Comparison of ENCODE assay signal across 29 cellular contexts in genomic region chr9:35795701-35796100, GRCh38. TPM values are rescaled to one million over a fixed set of nuclear protein-coding genes. Genes with fewer than 3 reads are reported as not detected.
DNase-seq lines count a peak whose midpoint lies in the region; ATAC-seq and TF ChIP-seq lines count a peak whose summit lies in the region.
"Had no signal": no experiment of that assay in that cellular context is flagged by ENCODE, and none has a peak within 500 bp of the region (broad histone marks: within the 10 kb centered on the region; RNA-seq: fewer than 3 reads in every experiment).

No MANE protein-coding gene starts in this region.

- CTCF ChIA-PET in PC-3 (lab: Charles Lee), result interaction anchor here (1.0 kb wide), 1 partner anchor 87 kb away, joined by 3 read pairs; no protein-coding TSS in a partner anchor

- H3K4me2 ChIP-seq in PC-3 (ENCODE audit: low read length), result peak overlapping the region; percentile 47

- H3K4me3 ChIP-seq in PC-3 (ENCODE audit: low read length), result no peak overlapping the region
- H3K4me3 ChIP-seq: right lobe of liver, upper lobe of left lung had no signal

- H3K36me3 ChIP-seq in PC-3 (ENCODE audit: low read depth, low read length), result no peaks in the 10 kb centered on the region

- ATAC-seq in PC-3, result peak; percentile 77
- ATAC-seq: activated CD8-positive, alpha-beta memory T cell treated with anti-CD3 and anti-CD28 coated beads, Interleukin-2, amount 10 ng/mL, durations not matched to agents 7 days and 5 days; T-helper 17 cell had no signal

- no peaks in the 10 kb centered on the region for H3K9me2 ChIP-seq in PC-3 (replicated peaks; ENCODE audit: low read length)

- no peak overlapping the region for H2AFZ ChIP-seq in PC-3 (ENCODE audit: low read length)
- H2AFZ ChIP-seq: parathyroid adenoma had no signal

- no peak overlapping the region for H3K9ac ChIP-seq in PC-3 (ENCODE audit: low read length)
- H3K9ac ChIP-seq: parathyroid adenoma had no signal

- H3K27ac ChIP-seq in PC-3 (ENCODE audit: low read length), result peak overlapping the region; percentile 60
- H3K27ac ChIP-seq: ascending aorta, parathyroid adenoma, right lobe of liver had no signal

- H3K36me3 Mint-ChIP-seq in glutamatergic neuron (ENCODE audit: unreplicated experiment), result peaks cover 18% of the 10 kb centered on the region
- H3K36me3 Mint-ChIP-seq: activated CD8-positive, alpha-beta memory T cell treated with anti-CD3 and anti-CD28 coated beads, Interleukin-2, amount 10 ng/mL, durations not matched to agents 7 days and 5 days had no signal

- peak overlapping the region; percentile 92 for H3K4me3 Mint-ChIP-seq in glutamatergic neuron (ENCODE audit: unreplicated experiment)
- H3K4me3 Mint-ChIP-seq: activated CD8-positive, alpha-beta memory T cell treated with anti-CD3 and anti-CD28 coated beads, Interleukin-2, amount 10 ng/mL, durations not matched to agents 7 days and 5 days; activated naive CD4-positive, alpha-beta T cell treated with anti-CD3 and anti-CD28 coated beads, Interleukin-2, amount 50 U/mL, for 24 hours; central memory CD8-positive, alpha-beta T cell; nephron progenitor cell; T-helper 17 cell had no signal

- no TSS peak for BruUV-seq in PC-3 (replicated peaks; lab: Mats Ljungman, UMichigan)

- intact Hi-C loops in PC-3 (cut with micrococcal nuclease), result loop anchor here (1.0 to 10.0 kb wide), 2 partner anchors 20 to 141 kb away; partner anchors contain the start of genes CCDC107, HINT2, RMRP and SIT1

- H3K27ac Mint-ChIP-seq in glutamatergic neuron (ENCODE audit: unreplicated experiment), result peak overlapping the region; percentile 69
- H3K27ac Mint-ChIP-seq: activated CD8-positive, alpha-beta memory T cell treated with anti-CD3 and anti-CD28 coated beads, Interleukin-2, amount 10 ng/mL, durations not matched to agents 7 days and 5 days; activated naive CD4-positive, alpha-beta T cell treated with anti-CD3 and anti-CD28 coated beads, Interleukin-2, amount 50 U/mL, for 24 hours; T-helper 17 cell had no signal

- H3K9me3 ChIP-seq in PC-3 (ENCODE audit: low read length), result no peaks in the 10 kb centered on the region
- H3K9me3 ChIP-seq: ascending aorta, right lobe of liver, upper lobe of left lung had no signal

- DNase-seq in A172 (ENCODE audit: low spot score), result peak; percentile 58
- DNase-seq in PC-3, result peak; percentile 67
- DNase-seq in glutamatergic neuron, result no peak
- DNase-seq in GM03348 (ENCODE audit: low spot score), result no peak
- no peak for DNase-seq in SIG-M5 (lab: John Stamatoyannopoulos, UW)
- no peak for DNase-seq in SKM-1 treated with dmso at 0.1 percent for 144 hours (lab: John Stamatoyannopoulos, UW; ENCODE audit: unreplicated experiment)
- DNase-seq: activated CD4-positive, alpha-beta T cell treated with anti-CD3 and anti-CD28 coated beads for 4 hours; activated CD8-positive, alpha-beta memory T cell treated with anti-CD3 and anti-CD28 coated beads, Interleukin-2, amount 10 ng/mL, durations not matched to agents 7 days and 5 days; COR-L47; DMS79 treated with DMSO at 0.1 percent for 48 hours; hippocampal formation; NCI-H1092 treated with DMSO at 0.1 percent for 48 hours; NCI-H2081; NCI-H446; nephron progenitor cell; right lobe of liver; stimulated activated CD4-positive, alpha-beta T cell treated with anti-CD3 and anti-CD28 coated beads, Interleukin-15, amount 100 ng/mL, for 24 hours; T-helper 17 cell; upper lobe of left lung had no signal

- H3F3A ChIP-seq in PC-3 (ENCODE audit: low read length, unreplicated experiment), result peaks cover 7% of the 10 kb centered on the region

- peaks cover 26% of the 10 kb centered on the region for H3K9me3 Mint-ChIP-seq in glutamatergic neuron (ENCODE audit: unreplicated experiment)
- H3K9me3 Mint-ChIP-seq: activated naive CD4-positive, alpha-beta T cell treated with anti-CD3 and anti-CD28 coated beads, Interleukin-2, amount 50 U/mL, for 24 hours; central memory CD8-positive, alpha-beta T cell; nephron progenitor cell had no signal

- H4K20me1 ChIP-seq in PC-3 (ENCODE audit: low read length), result no peaks in the 10 kb centered on the region

- no peaks in the 10 kb centered on the region for H3K79me2 ChIP-seq in PC-3 (ENCODE audit: low read length)
- H3K79me2 ChIP-seq: parathyroid adenoma had no signal

- H3K4me1 ChIP-seq in PC-3 (ENCODE audit: insufficient read depth, low read length), result peaks cover 41% of the 10 kb centered on the region
- H3K4me1 ChIP-seq: parathyroid adenoma had no signal

- peaks cover 44% of the 10 kb centered on the region for H3K4me1 Mint-ChIP-seq in glutamatergic neuron (ENCODE audit: low read depth, unreplicated experiment)

- no peaks in the 10 kb centered on the region for H3K27me3 ChIP-seq in PC-3 (ENCODE audit: low read length)
- H3K27me3 ChIP-seq: ascending aorta, right lobe of liver, upper lobe of left lung had no signal

- POLR2A ChIA-PET in PC-3 (lab: Charles Lee; ENCODE audit: unreplicated experiment), result no interaction called here

- TF ChIP-seq CTCF in PC-3 (conservative IDR thresholded peaks at IDR 0.05; ENCODE audit: low read depth, low read length) (no peak), glutamatergic neuron (IDR thresholded peaks at IDR 0.05; ENCODE audit: partially characterized antibody, unreplicated experiment) (no peak)

- peaks cover 29% of the 10 kb centered on the region for H3K27me3 Mint-ChIP-seq in glutamatergic neuron (ENCODE audit: unreplicated experiment)
- H3K27me3 Mint-ChIP-seq: activated CD8-positive, alpha-beta memory T cell treated with anti-CD3 and anti-CD28 coated beads, Interleukin-2, amount 10 ng/mL, durations not matched to agents 7 days and 5 days; activated naive CD4-positive, alpha-beta T cell treated with anti-CD3 and anti-CD28 coated beads, Interleukin-2, amount 50 U/mL, for 24 hours; central memory CD8-positive, alpha-beta T cell; T-helper 17 cell had no signal

RNA-seq across cellular contexts. Expression of gene NPR2, which starts 4.3 kb away (rescaled TPM):
- total RNA-seq in A172 (2014; rRNA removed; shearing (Covaris generic)), result 1.9 and 2.1 TPM in 2 replicates
- total RNA-seq in PC-3 (2014; rRNA removed) (1.0 and 1.5 TPM in 2 replicates), glutamatergic neuron (ENCODE audit: unreplicated experiment) (357 TPM)

RNA-seq across cellular contexts. Expression of gene SPAG8, which starts 16.4 kb away (rescaled TPM):
- total RNA-seq in A172 (2014; rRNA removed; shearing (Covaris generic)), result 0.21 and 0.29 TPM in 2 replicates
- total RNA-seq in PC-3 (2014; rRNA removed) (not detected in 2 replicates), glutamatergic neuron (ENCODE audit: unreplicated experiment) (not detected)
- total RNA-seq: ascending aorta, dermis microvascular lymphatic vessel endothelial cell had no signal

RNA-seq across cellular contexts. Expression of gene HINT2, which starts 19.1 kb away (rescaled TPM):
- 36.3 and 49.2 TPM in 2 replicates for total RNA-seq in A172 (2014; rRNA removed; shearing (Covaris generic))
- 69.7 and 78.5 TPM in 2 replicates for total RNA-seq in PC-3 (2014; rRNA removed)
- 48.1 TPM for total RNA-seq in glutamatergic neuron (ENCODE audit: unreplicated experiment)

RNA-seq across cellular contexts. Expression of gene FAM221B, which starts 32.8 kb away (rescaled TPM):
- not detected in 2 replicates for total RNA-seq in A172 (2014; rRNA removed; shearing (Covaris generic))
- 0.29 TPM in 1 of 2 replicates, not detected in the other for total RNA-seq in PC-3 (2014; rRNA removed)
- total RNA-seq in glutamatergic neuron (ENCODE audit: unreplicated experiment), result not detected
- total RNA-seq: A673; activated CD8-positive, alpha-beta memory T cell treated with anti-CD3 and anti-CD28 coated beads, Interleukin-2, amount 10 ng/mL, durations not matched to agents 7 days and 5 days; ascending aorta; dermis microvascular lymphatic vessel endothelial cell; fibroblast of villous mesenchyme; LHCN-M2; lower leg skin; mononuclear cell; right lobe of liver; T-helper 17 cell had no signal

RNA-seq across cellular contexts. Expression of gene TMEM8B, which starts 33.3 kb away (rescaled TPM):
- total RNA-seq in A172 (2014; rRNA removed; shearing (Covaris generic)), result 1.6 and 2.7 TPM in 2 replicates
- total RNA-seq in PC-3 (2014; rRNA removed) (1.6 and 2.4 TPM in 2 replicates), glutamatergic neuron (ENCODE audit: unreplicated experiment) (44.4 TPM)

Comparison
In these comparisons a context has a peak if more than half of its experiments do, and no peak if none do; other contexts are left out.
1. DNase-seq: peak in A172 (single experiment) and PC-3 (single experiment); none in glutamatergic neuron (single experiment), GM03348 (single experiment), SIG-M5 (single experiment) and SKM-1 treated with dmso at 0.1 percent for 144 hours (single experiment).
2. RNA of gene NPR2, which starts 4.3 kb away (total RNA-seq): 357 TPM in glutamatergic neuron (single experiment); 1.9 to 2.1 TPM in A172 and 1.0 to 1.5 TPM in PC-3; every median in the first group is over 100 times any median in the second.